ENCODE assay signal across 1 cellular context in the genomic region with DNA sequence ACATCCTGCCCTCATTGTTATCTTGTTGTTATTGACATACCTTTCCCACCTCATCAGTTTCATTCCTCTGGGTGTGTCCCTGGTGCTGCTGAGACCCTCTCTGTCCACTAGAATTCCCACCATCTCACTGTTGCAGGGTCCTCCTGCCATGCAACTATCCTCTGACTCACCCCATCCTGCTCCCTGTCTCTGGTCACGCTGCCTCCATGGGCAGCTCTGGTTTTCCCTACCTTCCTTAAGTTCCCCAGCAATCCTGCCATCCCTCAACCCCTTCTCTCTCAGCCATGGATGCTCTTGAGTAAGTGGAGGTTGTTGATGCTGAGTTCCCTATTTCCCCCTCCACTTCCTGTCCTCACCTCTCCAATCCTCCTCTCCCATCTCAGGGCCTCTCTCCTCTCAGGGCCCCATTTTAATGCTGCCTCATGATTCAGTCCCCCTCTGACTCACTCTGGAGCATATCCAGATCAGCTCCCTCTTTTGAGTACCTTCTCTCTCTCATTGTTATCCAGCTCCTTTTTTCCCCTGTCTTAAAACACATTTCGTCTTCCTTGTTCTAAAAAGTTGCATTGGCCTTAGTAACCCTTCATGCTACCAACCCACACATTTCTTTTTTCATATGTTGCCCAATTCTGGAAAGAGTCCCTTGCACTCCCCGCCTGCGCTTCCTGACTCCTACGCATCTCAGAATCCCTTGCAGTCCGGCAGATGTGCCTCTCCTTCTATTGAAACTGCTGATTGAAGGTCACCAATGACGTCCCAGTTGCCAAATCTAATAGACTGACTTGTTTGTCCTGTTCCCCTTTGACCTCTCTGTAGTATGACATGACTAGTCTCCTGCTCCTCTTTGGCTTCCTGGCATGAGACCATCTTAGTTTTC.
TF ChIP-seq lines count a peak whose summit lies in the region.

No MANE protein-coding gene starts in this region.

TF ChIP-seq in GM12878, 131 proteins besides CTCF, POLR2A, EP300 and RAD21 (continued from another document):
- TF ChIP-seq, protein P1, sequence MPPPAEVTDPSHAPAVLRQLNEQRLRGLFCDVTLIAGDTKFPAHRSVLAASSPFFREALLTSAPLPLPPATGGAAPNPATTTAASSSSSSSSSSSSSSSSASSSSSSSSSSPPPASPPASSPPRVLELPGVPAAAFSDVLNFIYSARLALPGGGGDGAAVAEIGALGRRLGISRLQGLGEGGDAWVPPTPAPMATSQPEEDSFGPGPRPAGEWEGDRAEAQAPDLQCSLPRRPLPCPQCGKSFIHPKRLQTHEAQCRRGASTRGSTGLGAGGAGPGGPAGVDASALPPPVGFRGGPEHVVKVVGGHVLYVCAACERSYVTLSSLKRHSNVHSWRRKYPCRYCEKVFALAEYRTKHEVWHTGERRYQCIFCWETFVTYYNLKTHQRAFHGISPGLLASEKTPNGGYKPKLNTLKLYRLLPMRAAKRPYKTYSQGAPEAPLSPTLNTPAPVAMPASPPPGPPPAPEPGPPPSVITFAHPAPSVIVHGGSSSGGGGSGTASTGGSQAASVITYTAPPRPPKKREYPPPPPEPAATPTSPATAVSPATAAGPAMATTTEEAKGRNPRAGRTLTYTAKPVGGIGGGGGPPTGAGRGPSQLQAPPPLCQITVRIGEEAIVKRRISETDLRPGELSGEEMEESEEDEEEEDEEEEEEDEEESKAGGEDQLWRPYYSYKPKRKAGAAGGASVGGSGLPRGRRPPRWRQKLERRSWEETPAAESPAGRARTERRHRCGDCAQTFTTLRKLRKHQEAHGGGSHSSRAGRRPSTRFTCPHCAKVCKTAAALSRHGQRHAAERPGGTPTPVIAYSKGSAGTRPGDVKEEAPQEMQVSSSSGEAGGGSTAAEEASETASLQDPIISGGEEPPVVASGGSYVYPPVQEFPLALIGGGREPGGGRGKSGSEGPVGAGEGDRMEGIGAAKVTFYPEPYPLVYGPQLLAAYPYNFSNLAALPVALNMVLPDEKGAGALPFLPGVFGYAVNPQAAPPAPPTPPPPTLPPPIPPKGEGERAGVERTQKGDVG (CRISPR knock-in tag; IDR thresholded peaks at IDR 0.05): no peak
